16 cellular contexts compared by ENCODE assay signal in genomic region chr18:13543144-13543543, GRCh38.
"Had no signal": no experiment of that assay in that cellular context is flagged by ENCODE, and none has a peak within 500 bp of the region (broad histone marks: within the 10 kb centered on the region; RNA-seq: fewer than 3 reads in every experiment).

No MANE protein-coding gene starts in this region.

- H3K27me3 ChIP-seq: brain microvascular endothelial cell, esophagus squamous epithelium, suprapubic skin, upper lobe of right lung had no signal

- H3K4me1 ChIP-seq: parathyroid adenoma had no signal

- H2AFZ ChIP-seq: parathyroid adenoma had no signal

- H3K4me3 Mint-ChIP-seq: activated CD4-positive, alpha-beta memory T cell treated with anti-CD3 and anti-CD28 coated beads, Interleukin-2, amount 10 ng/mL, durations not matched to agents 7 days and 5 days; activated CD4-positive, alpha-beta T cell treated with anti-CD3 and anti-CD28 coated beads for 36 hours had no signal

- H3K4me3 ChIP-seq: esophagus squamous epithelium, suprapubic skin, upper lobe of right lung had no signal

- H3K27ac Mint-ChIP-seq: activated CD4-positive, alpha-beta memory T cell treated with anti-CD3 and anti-CD28 coated beads, Interleukin-2, amount 10 ng/mL, durations not matched to agents 7 days and 5 days had no signal

- H3K27me3 Mint-ChIP-seq: activated CD4-positive, alpha-beta memory T cell treated with anti-CD3 and anti-CD28 coated beads, Interleukin-2, amount 10 ng/mL, durations not matched to agents 7 days and 5 days; activated CD4-positive, alpha-beta T cell treated with anti-CD3 and anti-CD28 coated beads for 36 hours had no signal

- H3K36me3 ChIP-seq: brain microvascular endothelial cell, esophagus squamous epithelium, suprapubic skin, upper lobe of right lung had no signal

- H3K9ac ChIP-seq: parathyroid adenoma had no signal

- H3K79me2 ChIP-seq: parathyroid adenoma had no signal

- H3K9me3 ChIP-seq: esophagus squamous epithelium, suprapubic skin, upper lobe of right lung had no signal

- DNase-seq: activated CD4-positive, alpha-beta memory T cell treated with anti-CD3 and anti-CD28 coated beads, Interleukin-2, amount 10 ng/mL, durations not matched to agents 7 days and 5 days; activated CD4-positive, alpha-beta T cell treated with anti-CD3 and anti-CD28 coated beads for 36 hours; activated naive CD4-positive, alpha-beta T cell treated with anti-CD3 and anti-CD28 coated beads, Interleukin-2, amount 50 U/mL, for 16 hours; brain microvascular endothelial cell; cerebellar nuclear complex; esophagus squamous epithelium; foreskin fibroblast; left ventricle myocardium superior; mesendoderm; retina; stimulated activated naive CD4-positive, alpha-beta T cell; T1000; upper lobe of right lung had no signal

- H3K27ac ChIP-seq: brain microvascular endothelial cell, parathyroid adenoma, suprapubic skin, upper lobe of right lung, VCaP had no signal
